ENCODE assay signal across 23 cellular contexts in the genomic region with DNA sequence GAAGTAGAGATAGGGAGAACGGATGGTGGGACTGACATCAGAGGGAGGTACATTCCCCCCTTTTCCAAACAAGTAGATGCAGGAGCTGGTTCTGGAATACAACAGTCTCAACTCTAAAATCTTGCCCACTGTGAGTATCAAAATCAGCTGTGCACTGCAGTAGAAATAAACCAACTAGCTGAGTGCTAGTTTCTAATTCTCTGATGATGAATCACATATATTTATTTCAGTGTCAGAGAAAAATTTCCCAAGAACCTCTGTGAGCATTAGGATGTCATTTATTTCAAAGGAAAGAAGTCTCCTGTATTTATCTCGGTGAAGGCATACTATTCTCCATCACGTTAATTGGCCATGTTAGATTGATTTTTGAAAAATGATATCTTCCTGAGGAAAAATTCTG.
A peak's percentile ranks its signal among the peaks of the same experiment; 100 is the strongest.
DNase-seq lines count a peak whose midpoint lies in the region; ATAC-seq and TF ChIP-seq lines count a peak whose summit lies in the region.
"Had no signal": no experiment of that assay in that cellular context is flagged by ENCODE, and none has a peak within 500 bp of the region (broad histone marks: within the 10 kb centered on the region; RNA-seq: fewer than 3 reads in every experiment).

No MANE protein-coding gene starts in this region.

- peak overlapping the region; percentile 46 for H3K4me3 Mint-ChIP-seq in HFFc6
- H3K4me3 Mint-ChIP-seq: activated naive CD8-positive, alpha-beta T cell; activated T-helper 1 cell treated with anti-CD3 and anti-CD28 coated beads, Interleukin-12 subunit alpha, Interleukin-12 subunit beta, Interleukin-2, Interleukin-4 antibody, amounts not matched to agents 30 ng/mL and 10 ng/mL and 1 ng/mL, durations not matched to agents 14 hours and 24 hours and 36 hours; CD4-positive, alpha-beta memory T cell; endodermal cell; neural crest cell; stimulated activated effector memory CD8-positive, alpha-beta T cell treated with anti-CD3 and anti-CD28 coated beads, Interleukin-12 subunit alpha, Interleukin-12 subunit beta, amount 100 ng/mL, for 72 hours had no signal

- H3K9me3 ChIP-seq in ascending aorta, result no peaks in the 10 kb centered on the region
- H3K9me3 ChIP-seq: body of pancreas, suprapubic skin had no signal

- H3K79me2 ChIP-seq in ACC112 (ENCODE audit: control insufficient read depth, insufficient read depth, low read length, unreplicated experiment), result no peaks in the 10 kb centered on the region

- no peaks in the 10 kb centered on the region for H3K9me3 Mint-ChIP-seq in HFFc6
- H3K9me3 Mint-ChIP-seq: activated T-helper 1 cell treated with anti-CD3 and anti-CD28 coated beads, Interleukin-12 subunit alpha, Interleukin-12 subunit beta, Interleukin-2, Interleukin-4 antibody, amounts not matched to agents 30 ng/mL and 10 ng/mL and 1 ng/mL, durations not matched to agents 14 hours and 24 hours and 36 hours; CD4-positive, alpha-beta memory T cell; endodermal cell; neural crest cell; stimulated activated effector memory CD8-positive, alpha-beta T cell treated with anti-CD3 and anti-CD28 coated beads, Interleukin-12 subunit alpha, Interleukin-12 subunit beta, amount 100 ng/mL, for 72 hours had no signal

- H2AFZ ChIP-seq in ACC112 (ENCODE audit: low read length, unreplicated experiment), result peak overlapping the region; percentile 10

- ATAC-seq in HG03108 (IDR thresholded peaks at IDR 0.05; ENCODE audit: unreplicated experiment), result no peak
- ATAC-seq: body of pancreas; K562; left lobe of liver; stimulated activated effector memory CD8-positive, alpha-beta T cell treated with anti-CD3 and anti-CD28 coated beads, Interleukin-12 subunit alpha, Interleukin-12 subunit beta, amount 100 ng/mL, for 72 hours had no signal

- H3K4me1 ChIP-seq in ACC112 (ENCODE audit: control insufficient read depth, insufficient read depth, low read length, unreplicated experiment), result peaks cover 12% of the 10 kb centered on the region
- H3K4me1 ChIP-seq in ascending aorta, result no peaks in the 10 kb centered on the region
- H3K4me1 ChIP-seq: body of pancreas, suprapubic skin had no signal

- intact Hi-C loops in ascending aorta (cut with DNase I), result no loop called here

- H3K4me1 Mint-ChIP-seq in HFFc6 (ENCODE audit: low read depth), result peaks cover 46% of the 10 kb centered on the region
- H3K4me1 Mint-ChIP-seq: CD4-positive, alpha-beta memory T cell; endodermal cell; stimulated activated effector memory CD8-positive, alpha-beta T cell treated with anti-CD3 and anti-CD28 coated beads, Interleukin-12 subunit alpha, Interleukin-12 subunit beta, amount 100 ng/mL, for 72 hours had no signal

- H3K4me3 ChIP-seq in ACC112 (ENCODE audit: low read depth, low read length) (no peak overlapping the region), ascending aorta (no peak overlapping the region)
- H3K4me3 ChIP-seq: body of pancreas, K562, suprapubic skin had no signal

- H3K27ac ChIP-seq in ACC112 (ENCODE audit: low read depth, low read length), result no peak overlapping the region
- no peak overlapping the region for H3K27ac ChIP-seq in ascending aorta
- H3K27ac ChIP-seq: body of pancreas, suprapubic skin had no signal

- no peaks in the 10 kb centered on the region for H3K36me3 Mint-ChIP-seq in HFFc6 (ENCODE audit: low read depth)
- H3K36me3 Mint-ChIP-seq: activated naive CD8-positive, alpha-beta T cell; CD4-positive, alpha-beta memory T cell; stimulated activated effector memory CD8-positive, alpha-beta T cell treated with anti-CD3 and anti-CD28 coated beads, Interleukin-12 subunit alpha, Interleukin-12 subunit beta, amount 100 ng/mL, for 72 hours had no signal

- H3K27me3 ChIP-seq in ACC112 (ENCODE audit: insufficient read depth, low read length) (no peaks in the 10 kb centered on the region), ascending aorta (no peaks in the 10 kb centered on the region)
- H3K27me3 ChIP-seq: body of pancreas, suprapubic skin had no signal

- no peaks in the 10 kb centered on the region for H3K36me3 ChIP-seq in ACC112 (ENCODE audit: insufficient read depth, low read length)
- H3K36me3 ChIP-seq in ascending aorta, result no peaks in the 10 kb centered on the region
- H3K36me3 ChIP-seq: suprapubic skin had no signal

- TF ChIP-seq CTCF in HFFc6 (IDR thresholded peaks at IDR 0.05) (no peak), ascending aorta (IDR thresholded peaks at IDR 0.05) (no peak)

- DNase-seq in HFFc6 (peak; percentile 41), amniotic epithelial cell (ENCODE audit: low read depth) (peak; percentile 52), hepatic stellate cell (ENCODE audit: low spot score) (peak; percentile 9), ascending aorta (ENCODE audit: low spot score in 2 of 2) (no peak)
- no peak for DNase-seq in activated naive CD4-positive, alpha-beta T cell treated with anti-CD3 and anti-CD28 coated beads, Interleukin-2, amount 50 U/mL, for 16 hours
- no peak for DNase-seq in stimulated activated CD4-positive, alpha-beta T cell treated with anti-CD3 and anti-CD28 coated beads, Interleukin-4, amount 100 ng/mL, for 4 hours
- DNase-seq: body of pancreas; CD4-positive, alpha-beta memory T cell; endodermal cell; GF-D8; head of caudate nucleus; NCI-H187; NCI-H345; SHP77 had no signal

- H3K27ac Mint-ChIP-seq in HFFc6, result peak overlapping the region; percentile 58
- H3K27ac Mint-ChIP-seq: activated naive CD8-positive, alpha-beta T cell; activated T-helper 1 cell treated with anti-CD3 and anti-CD28 coated beads, Interleukin-12 subunit alpha, Interleukin-12 subunit beta, Interleukin-2, Interleukin-4 antibody, amounts not matched to agents 30 ng/mL and 10 ng/mL and 1 ng/mL, durations not matched to agents 14 hours and 24 hours and 36 hours; CD4-positive, alpha-beta memory T cell; endodermal cell; stimulated activated effector memory CD8-positive, alpha-beta T cell treated with anti-CD3 and anti-CD28 coated beads, Interleukin-12 subunit alpha, Interleukin-12 subunit beta, amount 100 ng/mL, for 72 hours had no signal

- no peaks in the 10 kb centered on the region; the same call in 1 of the 2 replicates for H3K27me3 Mint-ChIP-seq in HFFc6 (ENCODE audit: insufficient read depth)

Comparison
In these comparisons a context has a peak if more than half of its experiments do, and no peak if none do; other contexts are left out.
1. DNase-seq: peak in HFFc6 (single experiment), amniotic epithelial cell (single experiment) and hepatic stellate cell (single experiment); none in activated naive CD4-positive, alpha-beta T cell treated with anti-CD3 and anti-CD28 coated beads, Interleukin-2, amount 50 U/mL, for 16 hours (single experiment), stimulated activated CD4-positive, alpha-beta T cell treated with anti-CD3 and anti-CD28 coated beads, Interleukin-4, amount 100 ng/mL, for 4 hours (0 of 2) and ascending aorta (0 of 2).